8 cellular contexts compared by ENCODE assay signal in genomic region chr7:32893225-32893560, GRCh38. TPM values are rescaled to one million over a fixed set of nuclear protein-coding genes. Genes with fewer than 3 reads are reported as not detected.
DNase-seq lines count a peak whose midpoint lies in the region; ATAC-seq, FAIRE-seq and TF ChIP-seq lines count a peak whose summit lies in the region.

No MANE protein-coding gene starts in this region.

- in situ Hi-C loops in KBM-7 (cut with MboI; ENCODE audit: low pct_unique_long_range_greater_than_20kb, low sequenced_read_pairs) = no loop called here

- H3K9me3 ChIP-seq in A549 (no peaks in the 10 kb centered on the region), body of pancreas (no peaks in the 10 kb centered on the region)

- no peak for FAIRE-seq in A549 (lab: Jason Lieb, UNC)

- intact Hi-C loops in body of pancreas (cut with DNase I) = no loop called here

- H3K36me3 Mint-ChIP-seq in natural killer cell treated with Interleukin-12 subunit alpha and Interleukin-12 subunit beta and Interleukin-15 and Interleukin-18, amount 100 ng/mL, for 72 hours = peaks cover 12% of the 10 kb centered on the region

- H4K20me1 ChIP-seq in KMS-11 (ENCODE audit: insufficient read depth) = 0 out of 2 replicates have a peak, but pooled peaks cover 6% of the 10 kb centered on the region

- peak overlapping the region; percentile 90 to 94 for H3K27ac Mint-ChIP-seq in natural killer cell treated with Interleukin-12 subunit alpha and Interleukin-12 subunit beta and Interleukin-15 and Interleukin-18, amount 100 ng/mL, for 72 hours

- H3K4me1 Mint-ChIP-seq in natural killer cell treated with Interleukin-12 subunit alpha and Interleukin-12 subunit beta and Interleukin-15 and Interleukin-18, amount 100 ng/mL, for 72 hours (ENCODE audit: low read depth in 2 of 2) = peaks cover 29 to 40% of the 10 kb centered on the region in 2 donors

- H3K27ac ChIP-seq in A549 = peak overlapping the region; percentile 97 to 99
- H3K27ac ChIP-seq in KMS-11 = peak overlapping the region; percentile 97
- peak overlapping the region; percentile 90 to 97 (median 96) for H3K27ac ChIP-seq in body of pancreas

- TF ChIP-seq POLR2A in A549 (IDR thresholded peaks at IDR 0.05; ENCODE audit: low read length) (no peak), body of pancreas (IDR thresholded peaks at IDR 0.05) (no peak)

- no peaks in the 10 kb centered on the region for H3K9me3 Mint-ChIP-seq in natural killer cell treated with Interleukin-12 subunit alpha and Interleukin-12 subunit beta and Interleukin-15 and Interleukin-18, amount 100 ng/mL, for 72 hours

- DNase-seq in A549 (ENCODE audit: low read depth in 1 of 2, low spot score in 1 of 2) (no peak), body of pancreas (no peak), NCI-H146 treated with DMSO at 0.1 percent for 48 hours (lab: John Stamatoyannopoulos, UW; ENCODE audit: unreplicated experiment) (no peak), KBM-7 (no peak), epidermal melanocyte (ENCODE audit: insufficient read length, low spot score) (no peak)
- DNase-seq in natural killer cell treated with Interleukin-12 subunit alpha and Interleukin-12 subunit beta and Interleukin-15 and Interleukin-18, amount 100 ng/mL, for 72 hours (ENCODE audit: low spot score) = no peak

- CTCF ChIA-PET in A549 (lab: Yijun Ruan, JAX) = interaction anchor here (1.2 to 1.6 kb wide), 2 partner anchors 47 to 50 kb away, joined by 3 to 4 read pairs; no protein-coding TSS in a partner anchor

- ATAC-seq in A549 = no peak
- ATAC-seq in body of pancreas = no peak
- no peak for ATAC-seq in natural killer cell treated with Interleukin-12 subunit alpha and Interleukin-12 subunit beta and Interleukin-15 and Interleukin-18, amount 100 ng/mL, for 72 hours
- ATAC-seq in HG03097 (IDR thresholded peaks at IDR 0.05; ENCODE audit: low FRiP score, unreplicated experiment) = no peak

- H3K9ac ChIP-seq in KMS-11 = peak overlapping the region; percentile 96; the same call in 1 of the 2 replicates

- no peak for TF ChIP-seq RAD21 in A549 (conservative IDR thresholded peaks at IDR 0.05 in 1 of 2, IDR thresholded peaks at IDR 0.05 in 1 of 2)

- POLR2A ChIA-PET in A549 (lab: Yijun Ruan, JAX) = interaction anchor here (1.4 kb wide), 1 partner anchor 65 kb away, joined by 5 read pairs; no protein-coding TSS in a partner anchor

- H3K4me1 ChIP-seq in A549 = peaks cover 25% of the 10 kb centered on the region
- peaks cover 33% of the 10 kb centered on the region for H3K4me1 ChIP-seq in KMS-11 (ENCODE audit: low read depth, poor library complexity, severe bottlenecking)
- H3K4me1 ChIP-seq in body of pancreas = peaks cover 30% of the 10 kb centered on the region

- H3K4me2 ChIP-seq in A549 (peak overlapping the region; percentile 82), KMS-11 (peak overlapping the region; percentile 74)

- 91% methylated on average over 4 of the region's 4 CpGs for WGBS in A549 (ENCODE audit: missing lambda C conversion rate)
- 79 to 83% methylated on average over 4 of the region's 4 CpGs for WGBS in body of pancreas, 2 donors

- TF ChIP-seq EP300 in A549 (IDR thresholded peaks at IDR 0.05) = no peak

- H3K4me3 Mint-ChIP-seq in natural killer cell treated with Interleukin-12 subunit alpha and Interleukin-12 subunit beta and Interleukin-15 and Interleukin-18, amount 100 ng/mL, for 72 hours = peak overlapping the region; percentile 89

- H3K27me3 ChIP-seq in KMS-11 (ENCODE audit: insufficient read depth, low read depth) (no peaks in the 10 kb centered on the region), body of pancreas (no peaks in the 10 kb centered on the region)

- H3K27me3 Mint-ChIP-seq in natural killer cell treated with Interleukin-12 subunit alpha and Interleukin-12 subunit beta and Interleukin-15 and Interleukin-18, amount 100 ng/mL, for 72 hours = no peaks in the 10 kb centered on the region

- H3K79me2 ChIP-seq in KMS-11 (ENCODE audit: insufficient read depth, low read depth) = peaks cover 27% of the 10 kb centered on the region

- TF ChIP-seq CTCF in A549 (IDR thresholded peaks at IDR 0.05) (no peak), KMS-11 (conservative IDR thresholded peaks at IDR 0.05; ENCODE audit: low read depth, low read length) (no peak), body of pancreas (IDR thresholded peaks at IDR 0.05) (no peak)

- no peaks in the 10 kb centered on the region for H3K36me3 ChIP-seq in KMS-11 (ENCODE audit: insufficient read depth)
- no peaks in the 10 kb centered on the region for H3K36me3 ChIP-seq in body of pancreas (replicated peaks in 1 of 2; ENCODE audit: insufficient read depth in 1 of 2, low read depth in 2 of 2)

- H3K4me3 ChIP-seq in A549 = no peak overlapping the region
- no peak overlapping the region for H3K4me3 ChIP-seq in KMS-11 (IDR thresholded peaks at IDR 0.05; ENCODE audit: insufficient read depth, low read depth, low read length)
- no peak overlapping the region for H3K4me3 ChIP-seq in body of pancreas

- peak overlapping the region; percentile 41 for H2AFZ ChIP-seq in KMS-11 (ENCODE audit: low read depth)

TF ChIP-seq in A549, 52 proteins besides CTCF, POLR2A, EP300 and RAD21:
- TF ChIP-seq, protein P1, sequence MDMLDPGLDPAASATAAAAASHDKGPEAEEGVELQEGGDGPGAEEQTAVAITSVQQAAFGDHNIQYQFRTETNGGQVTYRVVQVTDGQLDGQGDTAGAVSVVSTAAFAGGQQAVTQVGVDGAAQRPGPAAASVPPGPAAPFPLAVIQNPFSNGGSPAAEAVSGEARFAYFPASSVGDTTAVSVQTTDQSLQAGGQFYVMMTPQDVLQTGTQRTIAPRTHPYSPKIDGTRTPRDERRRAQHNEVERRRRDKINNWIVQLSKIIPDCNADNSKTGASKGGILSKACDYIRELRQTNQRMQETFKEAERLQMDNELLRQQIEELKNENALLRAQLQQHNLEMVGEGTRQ (IDR thresholded peaks at IDR 0.05) = no peak
- no peak for TF ChIP-seq HDAC2 (IDR thresholded peaks at IDR 0.05)
TF ChIP-seq in A549: peak in this region for 0.

RNA-seq across cellular contexts. Expression of gene KBTBD2, which starts 1.6 kb away (rescaled TPM):
- polyA plus RNA-seq in A549 (2011; rRNA removed) (43.0 and 43.7 TPM in 2 replicates), A549 (2017; fragmentation: RNase III; extraction: RNeasy Plus Mini Kit Qiagen cat#74134 plus additional on column Dnase treatment) (24.2 to 26.9 TPM (median 25.5 TPM) in 3 replicates)
- 11.5 and 13.4 TPM in 2 replicates for polyA plus RNA-seq in A549 (2012; cell fraction: cytosol; rRNA removed)
- 10.9 and 17.7 TPM in 2 replicates for polyA plus RNA-seq in A549 (2012; cell fraction: nucleus; rRNA removed)
- polyA minus RNA-seq in A549 (2011; rRNA and poly(A)+ RNA removed) = 22.8 and 23.4 TPM in 2 replicates
- total RNA-seq in body of pancreas = 10 to 100 TPM; 13.5 to 14.8 TPM
- 10 to 100 TPM; 36.3 to 38.8 TPM for total RNA-seq in natural killer cell treated with Interleukin-12 subunit alpha and Interleukin-12 subunit beta and Interleukin-15 and Interleukin-18, amount 100 ng/mL, for 72 hours
